9 cellular contexts compared by ENCODE assay signal in genomic region chr1:220527279-220528048, GRCh38. TPM values are rescaled to one million over a fixed set of nuclear protein-coding genes. Genes with fewer than 3 reads are reported as not detected.
A peak's percentile ranks its signal among the peaks of the same experiment; 100 is the strongest.
DNase-seq lines count a peak whose midpoint lies in the region; ATAC-seq and TF ChIP-seq lines count a peak whose summit lies in the region.
"Had no signal": no experiment of that assay in that cellular context is flagged by ENCODE, and none has a peak within 500 bp of the region (broad histone marks: within the 10 kb centered on the region; RNA-seq: fewer than 3 reads in every experiment).

No MANE protein-coding gene starts in this region.

- H3K79me2 ChIP-seq in SU-DHL-6 (ENCODE audit: insufficient read depth, low read length): no peaks in the 10 kb centered on the region

- DNase-seq in EH (ENCODE audit: low read depth): peak; percentile 18
- no peak for DNase-seq in HFF-Myc (ENCODE audit: extremely low read depth, low read depth)
- DNase-seq in uterus: peak; percentile 21 to 23
- no peak for DNase-seq in SKM-1 (lab: John Stamatoyannopoulos, UW; ENCODE audit: unreplicated experiment)

- H3F3A ChIP-seq in SU-DHL-6 (ENCODE audit: insufficient read depth): no peaks in the 10 kb centered on the region

- H3K36me3 ChIP-seq in SU-DHL-6 (ENCODE audit: low read length) (no peaks in the 10 kb centered on the region), mucosa of stomach (ENCODE audit: control insufficient read depth, insufficient read depth, low read length) (no peaks in the 10 kb centered on the region), uterus (no peaks in the 10 kb centered on the region)

- no peaks in the 10 kb centered on the region for H3K9me3 ChIP-seq in SU-DHL-6 (ENCODE audit: insufficient read depth, low read length)
- no peaks in the 10 kb centered on the region for H3K9me3 ChIP-seq in mucosa of stomach (ENCODE audit: control insufficient read depth, low read length)
- H3K9me3 ChIP-seq in uterus: no peaks in the 10 kb centered on the region

- peak overlapping the region; percentile 57 for H3K4me2 ChIP-seq in SU-DHL-6 (ENCODE audit: low read depth, low read length, poor library complexity, severe bottlenecking)

- no peak overlapping the region for H3K27ac ChIP-seq in SU-DHL-6 (ENCODE audit: low read depth, low read length)
- H3K27ac ChIP-seq in uterus: peak overlapping the region; percentile 73 to 87

- H3K9me2 ChIP-seq in SU-DHL-6 (replicated peaks; ENCODE audit: insufficient read depth, low read length): no peaks in the 10 kb centered on the region

- peak overlapping the region; percentile 53 for H3K4me3 ChIP-seq in HFF-Myc (replicated peaks; ENCODE audit: low read depth, low read length)
- H3K4me3 ChIP-seq in SU-DHL-6 (ENCODE audit: insufficient read depth, low read length, poor library complexity, severe bottlenecking): peak overlapping the region; percentile 49
- H3K4me3 ChIP-seq in mucosa of stomach (ENCODE audit: low read length): no peak overlapping the region
- H3K4me3 ChIP-seq in uterus: peak overlapping the region; percentile 72 to 89

- TF ChIP-seq POLR2A in uterus (IDR thresholded peaks at IDR 0.05): peak; percentile 32 to 36

- H4K20me1 ChIP-seq in SU-DHL-6 (ENCODE audit: low read depth, low read length): no peaks in the 10 kb centered on the region

- H3K4me1 ChIP-seq in mucosa of stomach (ENCODE audit: control insufficient read depth, insufficient read depth, low read length) (peaks cover 9% of the 10 kb centered on the region), uterus (no peaks in the 10 kb centered on the region)

- H3K27me3 ChIP-seq in SU-DHL-6 (ENCODE audit: low read length): no peaks in the 10 kb centered on the region
- H3K27me3 ChIP-seq in mucosa of stomach (ENCODE audit: control insufficient read depth, insufficient read depth, low read length): peaks cover 35% of the 10 kb centered on the region
- no peaks in the 10 kb centered on the region for H3K27me3 ChIP-seq in uterus

- TF ChIP-seq CTCF in HFF-Myc (IDR thresholded peaks at IDR 0.05; ENCODE audit: low read depth, low read length, missing control alignments) (no peak), SU-DHL-6 (IDR thresholded peaks at IDR 0.05; ENCODE audit: insufficient read depth, low read length, poor library complexity, severe bottlenecking) (no peak), uterus (IDR thresholded peaks at IDR 0.05) (no peak)

- ATAC-seq in esophagus mucosa (peak; percentile 40), HG03097 (IDR thresholded peaks at IDR 0.05; ENCODE audit: low FRiP score, unreplicated experiment) (no peak)

- H2AFZ ChIP-seq in SU-DHL-6 (ENCODE audit: low read depth, low read length, severe bottlenecking): no peak overlapping the region

- intact Hi-C loops in uterus (cut with DNase I; ENCODE audit: low total_unique reads): no loop called here

- H3K9ac ChIP-seq in SU-DHL-6 (ENCODE audit: low read length) (no peak overlapping the region), mucosa of stomach (ENCODE audit: low read length) (peak overlapping the region; percentile 64)

RNA-seq across cellular contexts. Expression of gene MARK1, which starts 0.5 kb away (rescaled TPM):
- 6.1 TPM for total RNA-seq in esophagus mucosa
- 10 to 100 TPM in 2 of 4 donors, 1 to 10 TPM in 2; 3.2 to 14.9 (median 11.0) TPM for total RNA-seq in uterus
- total RNA-seq: T-helper 2 cell treated with Interferon-gamma antibody and Interleukin-4, amounts not matched to agents 100 ng/mL and 5 ng/mL, for 36 hours had no signal

Comparison
In these comparisons a context has a peak if more than half of its experiments do, and no peak if none do; other contexts are left out.
1. DNase-seq: peak in EH (single experiment) and uterus (2 of 2); none in HFF-Myc (single experiment) and SKM-1 (single experiment).